Comparison of ENCODE assay signal across 8 cellular contexts in genomic region chr5:170278611-170279500, GRCh38. TPM values are rescaled to one million over a fixed set of nuclear protein-coding genes. Genes with fewer than 3 reads are reported as not detected.
DNase-seq lines count a peak whose midpoint lies in the region; ATAC-seq and TF ChIP-seq lines count a peak whose summit lies in the region.

No MANE protein-coding gene starts in this region.

- peaks cover 0 to 3% of the 10 kb centered on the region in 2 donors for H3K9me3 ChIP-seq in lung (ENCODE audit: control insufficient read depth in 2 of 2, insufficient read depth in 1 of 2, low read length in 1 of 2)
- H3K9me3 ChIP-seq in smooth muscle cell (replicated peaks; ENCODE audit: low read depth) = no peaks in the 10 kb centered on the region

- no peak overlapping the region for H2AFZ ChIP-seq in smooth muscle cell (ENCODE audit: low read depth)

- no peak overlapping the region for H3K4me3 ChIP-seq in lung
- no peak overlapping the region for H3K4me3 ChIP-seq in smooth muscle cell

- peak overlapping the region in 1 of 2 donors; percentile 48 for H3K27ac ChIP-seq in lung (ENCODE audit: low read depth in 1 of 2, low read length in 1 of 2)
- no peak overlapping the region for H3K27ac ChIP-seq in smooth muscle cell (ENCODE audit: low read depth)

- no peaks in the 10 kb centered on the region for H3K27me3 ChIP-seq in lung (ENCODE audit: control insufficient read depth, insufficient read depth)
- H3K27me3 ChIP-seq in smooth muscle cell (ENCODE audit: low read depth) = no peaks in the 10 kb centered on the region

- TF ChIP-seq CTCF in lung (IDR thresholded peaks at IDR 0.05; ENCODE audit: control extremely low read depth, extremely low read depth) (no peak), smooth muscle cell (IDR thresholded peaks at IDR 0.05; ENCODE audit: borderline replicate concordance, insufficient read depth, poor library complexity, severe bottlenecking) (no peak)

- no peaks in the 10 kb centered on the region for H4K20me1 ChIP-seq in smooth muscle cell (ENCODE audit: low read depth)

- peaks cover 0 to 14% of the 10 kb centered on the region in 2 donors for H3K36me3 ChIP-seq in lung (ENCODE audit: control insufficient read depth in 2 of 2, insufficient read depth in 2 of 2, low read length in 2 of 2)
- H3K36me3 ChIP-seq in smooth muscle cell (ENCODE audit: low read depth) = no peaks in the 10 kb centered on the region

- no peaks in the 10 kb centered on the region for H3F3A ChIP-seq in smooth muscle cell (ENCODE audit: low read depth)

- no peaks in the 10 kb centered on the region for H3K79me2 ChIP-seq in smooth muscle cell (ENCODE audit: low read depth)

- ATAC-seq in HG02678 (IDR thresholded peaks at IDR 0.05; ENCODE audit: unreplicated experiment) (peak; percentile 91), lung (ENCODE audit: insufficient read depth, low FRiP score) (peak; percentile 73)

- WGBS in lung, 2 donors = 19 to 45% methylated on average over 9 of the region's 9 CpGs
- 65% methylated on average over 9 of the region's 9 CpGs for WGBS in smooth muscle cell (ENCODE audit: low lambda C conversion rate)

- H3K4me2 ChIP-seq in smooth muscle cell = no peak overlapping the region

- H3K4me1 ChIP-seq in lung (ENCODE audit: control insufficient read depth in 2 of 2, insufficient read depth in 2 of 2, low read length in 2 of 2) = peaks cover 0 to 18% of the 10 kb centered on the region in 2 donors
- peaks cover 19% of the 10 kb centered on the region for H3K4me1 ChIP-seq in smooth muscle cell (ENCODE audit: low read depth)

- DNase-seq in NOMO-1 treated with dmso at 0.1 percent for 144 hours (lab: John Stamatoyannopoulos, UW; ENCODE audit: unreplicated experiment) = peak; percentile 92
- DNase-seq in activated T-cell treated with anti-CD3 and anti-CD28 coated beads, Interleukin-2, amount 50 U/mL, for 48 hours = peak; percentile 90
- peak; percentile 59 for DNase-seq in lung (ENCODE audit: low spot score)
- peak; percentile 83 for DNase-seq in stimulated activated naive CD4-positive, alpha-beta T cell treated with Interleukin-2 at 50 U/mL for 16 hours (lab: John Stamatoyannopoulos, UW)
- DNase-seq in NCI-H2227 treated with DMSO at 0.1 percent for 48 hours (lab: John Stamatoyannopoulos, UW) = no peak
- no peak for DNase-seq in smooth muscle cell (lab: John Stamatoyannopoulos, UW; ENCODE audit: unreplicated experiment)

- peak; percentile 30 for TF ChIP-seq POLR2A in GM15510 (IDR thresholded peaks at IDR 0.05; ENCODE audit: borderline replicate concordance, extremely low read depth, insufficient read length)

- no peak overlapping the region for H3K9ac ChIP-seq in smooth muscle cell (ENCODE audit: low read depth)

RNA-seq across cellular contexts. Expression of gene LCP2, which starts 18.7 kb away (rescaled TPM):
- total RNA-seq in lung (10 to 100 TPM; 39.1 to 73.0 TPM), smooth muscle cell (0.45 and 0.54 TPM in 2 replicates)
- polyA plus RNA-seq in lung (100 to 1,000 TPM in 1 of 2 donors, 10 to 100 TPM in 1; 15.6 to 127 TPM), smooth muscle cell (2.2 and 2.7 TPM in 2 replicates)

RNA-seq across cellular contexts. Expression of gene C5orf58, which starts 46.1 kb away (rescaled TPM):
- total RNA-seq in lung (not detected), smooth muscle cell (not detected in 2 replicates)
- polyA plus RNA-seq in lung (under 1 TPM in 1 of 2 donors, not detected in 1; 0.05 TPM), smooth muscle cell (not detected in 2 replicates)

Comparison
In these comparisons a context has a peak if more than half of its experiments do, and no peak if none do; other contexts are left out.
1. DNase-seq: peak in NOMO-1 treated with dmso at 0.1 percent for 144 hours (single experiment), activated T-cell treated with anti-CD3 and anti-CD28 coated beads, Interleukin-2, amount 50 U/mL, for 48 hours (2 of 2), lung (single experiment) and stimulated activated naive CD4-positive, alpha-beta T cell treated with Interleukin-2 at 50 U/mL for 16 hours (single experiment); none in NCI-H2227 treated with DMSO at 0.1 percent for 48 hours (single experiment) and smooth muscle cell (single experiment).
2. RNA of gene LCP2, which starts 18.7 kb away (total RNA-seq): 39.1 to 73.0 TPM in lung; 0.45 to 0.54 TPM in smooth muscle cell; every median in the first group is over 10 times any median in the second.